In genomic region chr11:74471037-74471436, GRCh38 we compare ENCODE assay signal across 31 cellular contexts. TPM values are rescaled to one million over a fixed set of nuclear protein-coding genes. Genes with fewer than 3 reads are reported as not detected.
"Had no signal": no experiment of that assay in that cellular context is flagged by ENCODE, and none has a peak within 500 bp of the region (broad histone marks: within the 10 kb centered on the region; RNA-seq: fewer than 3 reads in every experiment).

No MANE protein-coding gene starts in this region.

- H3K4me3 ChIP-seq: adrenal gland, body of pancreas, gastrocnemius medialis, heart right ventricle had no signal

- H3K4me1 ChIP-seq: adrenal gland had no signal

- ATAC-seq: activated CD4-positive, alpha-beta T cell treated with anti-CD3 and anti-CD28 coated beads for 36 hours; activated naive CD8-positive, alpha-beta T cell treated with anti-CD3 and anti-CD28 coated beads, Interleukin-2, amount 50 U/mL, for 24 hours; activated T-cell treated with anti-CD3 and anti-CD28 coated beads, Interleukin-2, amount 50 U/mL, for 72 hours; body of pancreas; gastrocnemius medialis; heart right ventricle; T-helper 17 cell had no signal

- H3K4me3 Mint-ChIP-seq: activated B cell treated with CpG ODN at 0.5 μM for 24 hours; activated CD4-positive, alpha-beta memory T cell treated with anti-CD3 and anti-CD28 coated beads for 36 hours; activated CD4-positive, alpha-beta T cell treated with anti-CD3 and anti-CD28 coated beads for 36 hours; activated CD4-positive, alpha-beta T cell treated with anti-CD3 and anti-CD28 coated beads, Interleukin-2, amount 10 ng/mL, durations not matched to agents 24 days and 14 days; activated naive CD8-positive, alpha-beta T cell treated with anti-CD3 and anti-CD28 coated beads for 36 hours; activated naive CD8-positive, alpha-beta T cell treated with anti-CD3 and anti-CD28 coated beads, Interleukin-2, amount 50 U/mL, for 24 hours; activated T-cell treated with anti-CD3 and anti-CD28 coated beads, Interleukin-2, amount 50 U/mL, for 24 hours; activated T-cell treated with anti-CD3 and anti-CD28 coated beads, Interleukin-2, amount 50 U/mL, for 72 hours; T-helper 17 cell; T-helper 2 cell treated with Interferon-gamma antibody and Interleukin-4, amounts not matched to agents 5 μg/mL and 100 μg/mL, for 36 hours had no signal

- H3K9me3 ChIP-seq: adrenal gland, body of pancreas, gastrocnemius medialis, heart right ventricle had no signal

- H3K36me3 Mint-ChIP-seq: activated CD4-positive, alpha-beta memory T cell treated with anti-CD3 and anti-CD28 coated beads for 36 hours; activated naive CD8-positive, alpha-beta T cell treated with anti-CD3 and anti-CD28 coated beads for 36 hours had no signal

- H3K36me3 ChIP-seq: adrenal gland, gastrocnemius medialis, heart right ventricle, WERI-Rb-1 had no signal

- FAIRE-seq: colon, endometrium, endothelial cell of umbilical vein had no signal

- H3K9me3 Mint-ChIP-seq: activated B cell treated with CpG ODN at 0.5 μM for 24 hours; activated CD4-positive, alpha-beta memory T cell treated with anti-CD3 and anti-CD28 coated beads for 36 hours; activated CD4-positive, alpha-beta T cell treated with anti-CD3 and anti-CD28 coated beads, Interleukin-2, amount 10 ng/mL, durations not matched to agents 24 days and 14 days; activated naive CD8-positive, alpha-beta T cell treated with anti-CD3 and anti-CD28 coated beads for 36 hours; activated naive CD8-positive, alpha-beta T cell treated with anti-CD3 and anti-CD28 coated beads, Interleukin-2, amount 50 U/mL, for 24 hours; activated T-cell treated with anti-CD3 and anti-CD28 coated beads, Interleukin-2, amount 50 U/mL, for 24 hours; activated T-cell treated with anti-CD3 and anti-CD28 coated beads, Interleukin-2, amount 50 U/mL, for 72 hours; T-helper 2 cell treated with Interferon-gamma antibody and Interleukin-4, amounts not matched to agents 5 μg/mL and 100 μg/mL, for 36 hours had no signal

- H3K27ac Mint-ChIP-seq: activated B cell treated with CpG ODN at 0.5 μM for 24 hours; activated CD4-positive, alpha-beta memory T cell treated with anti-CD3 and anti-CD28 coated beads for 36 hours; activated CD4-positive, alpha-beta T cell treated with anti-CD3 and anti-CD28 coated beads for 36 hours; activated CD4-positive, alpha-beta T cell treated with anti-CD3 and anti-CD28 coated beads, Interleukin-2, amount 10 ng/mL, durations not matched to agents 24 days and 14 days; activated naive CD8-positive, alpha-beta T cell treated with anti-CD3 and anti-CD28 coated beads for 36 hours; activated naive CD8-positive, alpha-beta T cell treated with anti-CD3 and anti-CD28 coated beads, Interleukin-2, amount 50 U/mL, for 24 hours; activated T-cell treated with anti-CD3 and anti-CD28 coated beads, Interleukin-2, amount 50 U/mL, for 24 hours; activated T-cell treated with anti-CD3 and anti-CD28 coated beads, Interleukin-2, amount 50 U/mL, for 72 hours; T-helper 17 cell; T-helper 2 cell treated with Interferon-gamma antibody and Interleukin-4, amounts not matched to agents 5 μg/mL and 100 μg/mL, for 36 hours had no signal

- H3K27ac ChIP-seq: adrenal gland, body of pancreas, epithelial cell of prostate, gastrocnemius medialis, heart right ventricle, WERI-Rb-1 had no signal

- DNase-seq: activated B cell treated with CpG ODN at 0.5 μM for 24 hours; activated CD4-positive, alpha-beta memory T cell treated with anti-CD3 and anti-CD28 coated beads for 36 hours; activated CD4-positive, alpha-beta T cell treated with anti-CD3 and anti-CD28 coated beads for 36 hours; activated CD4-positive, alpha-beta T cell treated with anti-CD3 and anti-CD28 coated beads, Interleukin-2, amount 10 ng/mL, durations not matched to agents 24 days and 14 days; activated CD4-positive, CD25-positive, alpha-beta regulatory T cell treated with anti-CD3 and anti-CD28 coated beads, Interleukin-2, amount 50 U/mL, for 72 hours; activated gamma-delta T cell; activated naive CD4-positive, alpha-beta T cell; activated naive CD4-positive, alpha-beta T cell treated with anti-CD3 and anti-CD28 coated beads, Interleukin-2, amount 50 U/mL, for 16 hours; activated naive CD8-positive, alpha-beta T cell treated with anti-CD3 and anti-CD28 coated beads for 36 hours; activated naive CD8-positive, alpha-beta T cell treated with anti-CD3 and anti-CD28 coated beads, Interleukin-2, amount 50 U/mL, for 24 hours; activated T-cell treated with anti-CD3 and anti-CD28 coated beads, Interleukin-2, amount 50 U/mL, for 24 hours; activated T-cell treated with anti-CD3 and anti-CD28 coated beads, Interleukin-2, amount 50 U/mL, for 72 hours; amygdala; body of pancreas; caudate nucleus; cortex of kidney; effector CD8-positive, alpha-beta T cell; foreskin fibroblast; gastrocnemius medialis; glutamatergic neuron; heart right ventricle; T-helper 1 cell; T-helper 17 cell; T1000; WERI-Rb-1 had no signal

RNA-seq across cellular contexts. Expression of gene KCNE3, which starts 3.7 kb away (rescaled TPM):
- total RNA-seq: activated B cell treated with CpG ODN at 0.5 μM for 24 hours; activated CD4-positive, alpha-beta memory T cell treated with anti-CD3 and anti-CD28 coated beads for 36 hours; activated CD4-positive, alpha-beta T cell treated with anti-CD3 and anti-CD28 coated beads for 36 hours; activated CD4-positive, alpha-beta T cell treated with anti-CD3 and anti-CD28 coated beads, Interleukin-2, amount 10 ng/mL, durations not matched to agents 24 days and 14 days; activated naive CD8-positive, alpha-beta T cell treated with anti-CD3 and anti-CD28 coated beads for 36 hours; activated T-cell treated with anti-CD3 and anti-CD28 coated beads, Interleukin-2, amount 50 U/mL, for 72 hours had no signal
